ENCODE assay signal across 1 cellular context in genomic region chr7:43454936-43455518, GRCh38.
TF ChIP-seq lines count a peak whose summit lies in the region.

No MANE protein-coding gene starts in this region.

TF ChIP-seq in GM12878, 131 proteins besides CTCF, POLR2A, EP300 and RAD21 (continued from another document):
- TF ChIP-seq GABPA (IDR thresholded peaks at IDR 0.05; ENCODE audit: low read depth), result no peak
- no peak for TF ChIP-seq ZNF622 (IDR thresholded peaks at IDR 0.05)
- TF ChIP-seq NR2C2 (IDR thresholded peaks at IDR 0.05; ENCODE audit: borderline replicate concordance, control insufficient read depth, insufficient read length, low read depth), result no peak
- TF ChIP-seq KLF5 (IDR thresholded peaks at IDR 0.05; ENCODE audit: partially characterized antibody), result no peak
- TF ChIP-seq TBL1XR1 (IDR thresholded peaks at IDR 0.05; ENCODE audit: low read depth, low read length), result no peak
- no peak for TF ChIP-seq YY1 (IDR thresholded peaks at IDR 0.05; ENCODE audit: low read depth, low read length)
- TF ChIP-seq TARDBP (IDR thresholded peaks at IDR 0.05; ENCODE audit: borderline replicate concordance), result no peak
- no peak for TF ChIP-seq CHD4 (IDR thresholded peaks at IDR 0.05)
- no peak for TF ChIP-seq MYC (IDR thresholded peaks at IDR 0.05; ENCODE audit: insufficient read depth, insufficient read length, insufficient replicate concordance, low read length, severe bottlenecking)
- TF ChIP-seq, protein P1, sequence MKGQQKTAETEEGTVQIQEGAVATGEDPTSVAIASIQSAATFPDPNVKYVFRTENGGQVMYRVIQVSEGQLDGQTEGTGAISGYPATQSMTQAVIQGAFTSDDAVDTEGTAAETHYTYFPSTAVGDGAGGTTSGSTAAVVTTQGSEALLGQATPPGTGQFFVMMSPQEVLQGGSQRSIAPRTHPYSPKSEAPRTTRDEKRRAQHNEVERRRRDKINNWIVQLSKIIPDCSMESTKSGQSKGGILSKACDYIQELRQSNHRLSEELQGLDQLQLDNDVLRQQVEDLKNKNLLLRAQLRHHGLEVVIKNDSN (IDR thresholded peaks at IDR 0.05; ENCODE audit: borderline replicate concordance, extremely low read length, insufficient read depth, low read depth, low read length), result no peak
- TF ChIP-seq IKZF1 (conservative IDR thresholded peaks at IDR 0.05), result peak; percentile 34; the same call in 1 of the 2 replicates
- TF ChIP-seq IRF4 (IDR thresholded peaks at IDR 0.05; ENCODE audit: low read depth, low read length), result no peak
- no peak for TF ChIP-seq RAD51 (IDR thresholded peaks at IDR 0.05)
- TF ChIP-seq, protein P2, sequence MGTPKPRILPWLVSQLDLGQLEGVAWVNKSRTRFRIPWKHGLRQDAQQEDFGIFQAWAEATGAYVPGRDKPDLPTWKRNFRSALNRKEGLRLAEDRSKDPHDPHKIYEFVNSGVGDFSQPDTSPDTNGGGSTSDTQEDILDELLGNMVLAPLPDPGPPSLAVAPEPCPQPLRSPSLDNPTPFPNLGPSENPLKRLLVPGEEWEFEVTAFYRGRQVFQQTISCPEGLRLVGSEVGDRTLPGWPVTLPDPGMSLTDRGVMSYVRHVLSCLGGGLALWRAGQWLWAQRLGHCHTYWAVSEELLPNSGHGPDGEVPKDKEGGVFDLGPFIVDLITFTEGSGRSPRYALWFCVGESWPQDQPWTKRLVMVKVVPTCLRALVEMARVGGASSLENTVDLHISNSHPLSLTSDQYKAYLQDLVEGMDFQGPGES (IDR thresholded peaks at IDR 0.05), result no peak
- TF ChIP-seq, protein P3, sequence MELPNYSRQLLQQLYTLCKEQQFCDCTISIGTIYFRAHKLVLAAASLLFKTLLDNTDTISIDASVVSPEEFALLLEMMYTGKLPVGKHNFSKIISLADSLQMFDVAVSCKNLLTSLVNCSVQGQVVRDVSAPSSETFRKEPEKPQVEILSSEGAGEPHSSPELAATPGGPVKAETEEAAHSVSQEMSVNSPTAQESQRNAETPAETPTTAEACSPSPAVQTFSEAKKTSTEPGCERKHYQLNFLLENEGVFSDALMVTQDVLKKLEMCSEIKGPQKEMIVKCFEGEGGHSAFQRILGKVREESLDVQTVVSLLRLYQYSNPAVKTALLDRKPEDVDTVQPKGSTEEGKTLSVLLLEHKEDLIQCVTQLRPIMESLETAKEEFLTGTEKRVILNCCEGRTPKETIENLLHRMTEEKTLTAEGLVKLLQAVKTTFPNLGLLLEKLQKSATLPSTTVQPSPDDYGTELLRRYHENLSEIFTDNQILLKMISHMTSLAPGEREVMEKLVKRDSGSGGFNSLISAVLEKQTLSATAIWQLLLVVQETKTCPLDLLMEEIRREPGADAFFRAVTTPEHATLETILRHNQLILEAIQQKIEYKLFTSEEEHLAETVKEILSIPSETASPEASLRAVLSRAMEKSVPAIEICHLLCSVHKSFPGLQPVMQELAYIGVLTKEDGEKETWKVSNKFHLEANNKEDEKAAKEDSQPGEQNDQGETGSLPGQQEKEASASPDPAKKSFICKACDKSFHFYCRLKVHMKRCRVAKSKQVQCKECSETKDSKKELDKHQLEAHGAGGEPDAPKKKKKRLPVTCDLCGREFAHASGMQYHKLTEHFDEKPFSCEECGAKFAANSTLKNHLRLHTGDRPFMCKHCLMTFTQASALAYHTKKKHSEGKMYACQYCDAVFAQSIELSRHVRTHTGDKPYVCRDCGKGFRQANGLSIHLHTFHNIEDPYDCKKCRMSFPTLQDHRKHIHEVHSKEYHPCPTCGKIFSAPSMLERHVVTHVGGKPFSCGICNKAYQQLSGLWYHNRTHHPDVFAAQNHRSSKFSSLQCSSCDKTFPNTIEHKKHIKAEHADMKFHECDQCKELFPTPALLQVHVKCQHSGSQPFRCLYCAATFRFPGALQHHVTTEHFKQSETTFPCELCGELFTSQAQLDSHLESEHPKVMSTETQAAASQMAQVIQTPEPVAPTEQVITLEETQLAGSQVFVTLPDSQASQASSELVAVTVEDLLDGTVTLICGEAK (IDR thresholded peaks at IDR 0.05; ENCODE audit: borderline replicate concordance), result peak; percentile 41; the same call in 1 of the 2 replicates
- no peak for TF ChIP-seq GATAD2B (conservative IDR thresholded peaks at IDR 0.05; ENCODE audit: low read depth)
- no peak for TF ChIP-seq BCL11A (IDR thresholded peaks at IDR 0.05; ENCODE audit: low read depth, low read length)
- no peak for TF ChIP-seq ZBTB11 (CRISPR knock-in tag; IDR thresholded peaks at IDR 0.05)
- TF ChIP-seq PAX8 (IDR thresholded peaks at IDR 0.05), result no peak
- TF ChIP-seq, protein P4, sequence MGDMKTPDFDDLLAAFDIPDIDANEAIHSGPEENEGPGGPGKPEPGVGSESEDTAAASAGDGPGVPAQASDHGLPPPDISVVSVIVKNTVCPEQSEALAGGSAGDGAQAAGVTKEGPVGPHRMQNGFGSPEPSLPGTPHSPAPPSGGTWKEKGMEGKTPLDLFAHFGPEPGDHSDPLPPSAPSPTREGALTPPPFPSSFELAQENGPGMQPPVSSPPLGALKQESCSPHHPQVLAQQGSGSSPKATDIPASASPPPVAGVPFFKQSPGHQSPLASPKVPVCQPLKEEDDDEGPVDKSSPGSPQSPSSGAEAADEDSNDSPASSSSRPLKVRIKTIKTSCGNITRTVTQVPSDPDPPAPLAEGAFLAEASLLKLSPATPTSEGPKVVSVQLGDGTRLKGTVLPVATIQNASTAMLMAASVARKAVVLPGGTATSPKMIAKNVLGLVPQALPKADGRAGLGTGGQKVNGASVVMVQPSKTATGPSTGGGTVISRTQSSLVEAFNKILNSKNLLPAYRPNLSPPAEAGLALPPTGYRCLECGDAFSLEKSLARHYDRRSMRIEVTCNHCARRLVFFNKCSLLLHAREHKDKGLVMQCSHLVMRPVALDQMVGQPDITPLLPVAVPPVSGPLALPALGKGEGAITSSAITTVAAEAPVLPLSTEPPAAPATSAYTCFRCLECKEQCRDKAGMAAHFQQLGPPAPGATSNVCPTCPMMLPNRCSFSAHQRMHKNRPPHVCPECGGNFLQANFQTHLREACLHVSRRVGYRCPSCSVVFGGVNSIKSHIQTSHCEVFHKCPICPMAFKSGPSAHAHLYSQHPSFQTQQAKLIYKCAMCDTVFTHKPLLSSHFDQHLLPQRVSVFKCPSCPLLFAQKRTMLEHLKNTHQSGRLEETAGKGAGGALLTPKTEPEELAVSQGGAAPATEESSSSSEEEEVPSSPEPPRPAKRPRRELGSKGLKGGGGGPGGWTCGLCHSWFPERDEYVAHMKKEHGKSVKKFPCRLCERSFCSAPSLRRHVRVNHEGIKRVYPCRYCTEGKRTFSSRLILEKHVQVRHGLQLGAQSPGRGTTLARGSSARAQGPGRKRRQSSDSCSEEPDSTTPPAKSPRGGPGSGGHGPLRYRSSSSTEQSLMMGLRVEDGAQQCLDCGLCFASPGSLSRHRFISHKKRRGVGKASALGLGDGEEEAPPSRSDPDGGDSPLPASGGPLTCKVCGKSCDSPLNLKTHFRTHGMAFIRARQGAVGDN (IDR thresholded peaks at IDR 0.05), result no peak
- 0 out of 2 replicates have a peak, but pooled peaks have one; percentile 24 for TF ChIP-seq PKNOX1 (IDR thresholded peaks at IDR 0.05)
- TF ChIP-seq FOXM1 (IDR thresholded peaks at IDR 0.05; ENCODE audit: low read depth, low read length), result no peak
- TF ChIP-seq SMARCA5 (IDR thresholded peaks at IDR 0.05), result no peak
